Comparison of ENCODE assay signal across 1 cellular context in the genomic region with DNA sequence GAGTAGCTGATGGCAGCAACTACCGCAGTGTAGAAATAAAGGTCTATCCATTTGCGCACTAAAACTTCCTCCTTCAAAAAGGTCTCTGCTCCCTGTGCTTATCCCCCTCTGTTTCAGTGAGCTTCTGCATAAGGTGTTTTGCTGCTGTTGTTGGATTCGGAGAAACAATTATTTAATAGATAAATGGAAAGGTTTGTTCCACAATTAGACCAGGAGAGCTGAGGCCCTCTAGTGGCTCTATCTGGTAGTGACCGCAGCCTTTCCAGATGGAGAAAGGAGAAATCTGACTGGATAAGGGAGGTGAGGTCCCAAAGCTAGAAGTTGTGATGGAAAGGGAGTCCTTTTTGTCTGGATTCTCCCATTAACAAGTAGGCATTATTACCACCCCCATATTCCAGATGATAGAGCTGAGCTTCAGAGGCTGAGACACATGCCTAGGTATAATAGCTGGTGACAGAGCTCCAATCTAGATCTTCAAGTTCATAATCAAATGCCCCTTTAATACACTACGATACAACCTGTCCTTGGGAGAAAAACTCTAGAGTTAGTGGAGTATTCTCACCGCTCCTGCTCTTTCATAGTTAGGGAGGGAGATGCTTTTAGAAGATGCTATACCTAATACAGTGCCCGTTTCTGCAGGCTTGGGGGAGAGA.
TF ChIP-seq lines count a peak whose summit lies in the region.

No MANE protein-coding gene starts in this region.

TF ChIP-seq in HepG2, 621 proteins besides CTCF, POLR2A, EP300 and RAD21 (continued from another document):
- TF ChIP-seq ZNF766 (CRISPR knock-in tag; IDR thresholded peaks at IDR 0.05; ENCODE audit: borderline replicate concordance), result no peak
- TF ChIP-seq MIER2 (CRISPR knock-in tag; IDR thresholded peaks at IDR 0.05), result no peak
- TF ChIP-seq PHF5A (CRISPR knock-in tag; IDR thresholded peaks at IDR 0.05; ENCODE audit: low read depth, unreplicated experiment), result no peak
TF ChIP-seq in HepG2: peak in this region for 2.
